In the genomic region with DNA sequence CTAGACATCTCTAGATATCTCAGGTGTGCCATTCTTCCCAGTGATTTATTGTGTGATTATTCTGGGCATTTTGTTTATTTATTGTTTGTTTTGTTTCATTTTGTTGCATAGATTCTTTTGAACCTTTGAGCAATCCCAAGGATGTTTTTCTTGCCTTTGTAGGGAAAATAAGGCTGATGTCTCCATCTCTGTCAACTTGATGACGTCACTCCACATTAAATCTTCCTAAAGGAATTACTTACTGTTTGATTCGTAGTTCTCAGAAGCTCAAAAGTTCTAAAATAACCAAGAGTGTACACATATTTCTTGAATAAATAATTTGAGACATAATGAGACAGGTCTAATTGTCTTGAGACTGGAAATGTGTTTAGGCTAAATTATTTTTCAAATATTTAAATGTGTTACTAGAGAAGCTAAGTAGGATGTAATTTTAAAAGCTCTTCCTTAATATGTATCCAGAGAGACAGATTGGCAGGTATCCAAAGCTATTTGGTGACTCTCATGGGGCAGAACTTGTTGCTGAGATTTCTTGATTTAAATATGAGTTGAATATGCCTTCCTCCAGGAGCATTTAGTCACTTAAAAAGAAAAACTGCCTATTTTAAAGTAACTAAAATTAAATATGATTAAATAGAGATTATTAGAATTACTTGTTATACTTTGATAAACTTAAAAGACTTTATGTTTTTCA, we compare ENCODE assay signal across 19 cellular contexts.
DNase-seq lines count a peak whose midpoint lies in the region; ATAC-seq, FAIRE-seq and TF ChIP-seq lines count a peak whose summit lies in the region.
"Had no signal": no experiment of that assay in that cellular context is flagged by ENCODE, and none has a peak within 500 bp of the region (broad histone marks: within the 10 kb centered on the region; RNA-seq: fewer than 3 reads in every experiment).

No MANE protein-coding gene starts in this region.

- no peak overlapping the region for H3K27ac ChIP-seq in H1 (ENCODE audit: low read depth, low read length)
- H3K27ac ChIP-seq: 22Rv1 had no signal

- DNase-seq in DMS 273 (lab: John Stamatoyannopoulos, UW; ENCODE audit: unreplicated experiment) = peak; percentile 64
- DNase-seq in DMS 273 treated with DMSO at 0.1 percent for 48 hours (lab: John Stamatoyannopoulos, UW) = no peak
- DNase-seq in COR-L47 (lab: John Stamatoyannopoulos, UW) = peak; percentile 12
- peak; percentile 68 for DNase-seq in NCI-H2171 treated with DMSO at 0.1 percent for 48 hours (lab: John Stamatoyannopoulos, UW)
- DNase-seq in H1 (ENCODE audit: low read depth in 1 of 2, low spot score in 2 of 2) = no peak
- DNase-seq in NCI-H345 (lab: John Stamatoyannopoulos, UW) = no peak
- no peak for DNase-seq in central memory CD4-positive, alpha-beta T cell
- DNase-seq: CD8-positive, alpha-beta T cell; H7; MG63; NCI-H1092 treated with DMSO at 0.1 percent for 48 hours; NCI-H2029 treated with DMSO at 0.1 percent for 48 hours; NCI-H774; T-helper 1 cell had no signal

- POLR2A ChIA-PET in H1 (lab: Charles Lee; ENCODE audit: partially characterized antibody) = no interaction called here

- H3K27me3 ChIP-seq in H1 (replicated peaks in 1 of 4; ENCODE audit: control insufficient read depth in 3 of 4, extremely low read depth in 1 of 4, insufficient read depth in 3 of 4, low read length in 3 of 4) = no peaks in the 10 kb centered on the region
- H3K27me3 ChIP-seq: MG63 had no signal

- H3K56ac ChIP-seq in H1 (replicated peaks; ENCODE audit: insufficient read length, low read depth, low read length) = no peak overlapping the region

- H3K18ac ChIP-seq in H1 (ENCODE audit: extremely low read depth, low read length) = no peak overlapping the region; the same call in 1 of the 2 replicates

- no peak overlapping the region for H3K14ac ChIP-seq in H1 (ENCODE audit: insufficient read length)

- no peaks in the 10 kb centered on the region for H3K79me1 ChIP-seq in H1 (ENCODE audit: low read depth, low read length)

- no peak for TF ChIP-seq POLR2A in H1 (IDR thresholded peaks at IDR 0.05; ENCODE audit: control extremely low read depth in 1 of 2, low read depth in 2 of 2, low read length in 2 of 2)

- H4K20me1 ChIP-seq in H1 (replicated peaks in 1 of 2; ENCODE audit: control insufficient read depth in 1 of 2, insufficient read depth in 2 of 2, low read length in 2 of 2) = no peaks in the 10 kb centered on the region

- H4K5ac ChIP-seq in H1 (ENCODE audit: insufficient read length, low read depth, low read length) = no peak overlapping the region

- TF ChIP-seq RAD21 in H1 (IDR thresholded peaks at IDR 0.05 in 1 of 2, conservative IDR thresholded peaks at IDR 0.05 in 1 of 2; ENCODE audit: low read depth in 2 of 2, low read length in 2 of 2) = no peak

- H3K9ac ChIP-seq in H1 (replicated peaks in 1 of 4; ENCODE audit: extremely low read depth in 1 of 4, low read depth in 3 of 4, low read length in 3 of 4) = no peak overlapping the region

- H2AFZ ChIP-seq in H1 (ENCODE audit: low read length) = no peak overlapping the region

- H3K4ac ChIP-seq in H1 (replicated peaks; ENCODE audit: insufficient read length, low read depth, low read length) = no peak overlapping the region

- TF ChIP-seq CTCF in H1 (IDR thresholded peaks at IDR 0.05; ENCODE audit: control extremely low read depth in 1 of 3, insufficient read depth in 1 of 3, low read depth in 1 of 3, low read length in 3 of 3) = no peak

- no peak overlapping the region for H4K91ac ChIP-seq in H1 (replicated peaks; ENCODE audit: insufficient read length, low read length)

- no peak for ATAC-seq in GM21526 (IDR thresholded peaks at IDR 0.05; ENCODE audit: low FRiP score, unreplicated experiment)
- ATAC-seq: CD8-positive, alpha-beta T cell; Panc1 had no signal

- TF ChIP-seq EP300 in H1 (IDR thresholded peaks at IDR 0.05; ENCODE audit: borderline replicate concordance in 1 of 2, low read depth in 2 of 2, low read length in 2 of 2) = no peak

- H3K4me3 ChIP-seq in H1 (ENCODE audit: extremely low read depth in 1 of 4, insufficient read depth in 2 of 4, low read depth in 3 of 4, low read length in 4 of 4) = no peak overlapping the region
- H3K4me3 ChIP-seq: MG63 had no signal

- H2BK20ac ChIP-seq in H1 (ENCODE audit: low read length) = 0 out of 2 replicates have a peak overlapping the region, but pooled peaks have one; percentile 3

- no peak overlapping the region for H2BK5ac ChIP-seq in H1 (ENCODE audit: low read depth, low read length)

- no peak overlapping the region for H2BK15ac ChIP-seq in H1 (ENCODE audit: low read length)

- no peaks in the 10 kb centered on the region for H3K36me3 ChIP-seq in H1 (ENCODE audit: control insufficient read depth in 2 of 4, insufficient read depth in 4 of 4, low read length in 3 of 4)
- H3K36me3 ChIP-seq: MG63 had no signal

- no peak overlapping the region for H3K23ac ChIP-seq in H1 (ENCODE audit: insufficient read length)

- H3K4me1 ChIP-seq in H1 (replicated peaks in 1 of 4; ENCODE audit: control insufficient read depth in 3 of 4, insufficient read depth in 4 of 4, low read length in 3 of 4) = peaks cover 7 to 14% (median 9%) of the 10 kb centered on the region in 4 experiments; a peak in 6 of 7 replicates

- WGBS in H1 (ENCODE audit: extremely low coverage in 1 of 2, insufficient coverage in 1 of 2, insufficient read length in 1 of 2, insufficient replicate concordance in 2 of 2, low coverage in 1 of 2, low lambda C conversion rate in 2 of 2, missing lambda C conversion rate in 1 of 2), 2 experiments = 71% methylated on average over 2 of the region's 2 CpGs; no CpG with 5 or more reads in 1 of the 2 experiments

- H3K79me2 ChIP-seq in H1 (ENCODE audit: control insufficient read depth in 1 of 2, insufficient read depth in 2 of 2, low read length in 2 of 2) = no peaks in the 10 kb centered on the region

- H3K9me3 ChIP-seq in H1 (ENCODE audit: insufficient read depth in 2 of 2, low read depth in 1 of 2, low read length in 1 of 2) = no peaks in the 10 kb centered on the region
- H3K9me3 ChIP-seq: MG63 had no signal

- no peaks in the 10 kb centered on the region for H3K23me2 ChIP-seq in H1 (ENCODE audit: low read depth, low read length)

- H4K8ac ChIP-seq in H1 (ENCODE audit: extremely low read depth, insufficient read depth, low read length) = no peak overlapping the region

- FAIRE-seq in H1 (lab: Jason Lieb, UNC) = no peak
- FAIRE-seq: D721Med, GM12892 had no signal

- peak overlapping the region; percentile 60; the same call in 1 of the 2 replicates for H2AK5ac ChIP-seq in H1 (ENCODE audit: low read depth, low read length)

- no peak overlapping the region for H2BK120ac ChIP-seq in H1 (replicated peaks; ENCODE audit: low read depth, low read length)

- H2BK12ac ChIP-seq in H1 (ENCODE audit: low read depth, low read length) = 0 out of 2 replicates have a peak overlapping the region, but pooled peaks have one; percentile 2

- CTCF ChIA-PET in H1 (lab: Charles Lee; ENCODE audit: partially characterized antibody) = interaction anchor here (1.0 kb wide), 1 partner anchor 71 kb away, joined by 3 read pairs; no protein-coding TSS in a partner anchor

- no peak overlapping the region for H3K4me2 ChIP-seq in H1 (ENCODE audit: insufficient read depth in 1 of 2, low read depth in 2 of 2, low read length in 2 of 2)

TF ChIP-seq in H1, 55 proteins besides CTCF, POLR2A, EP300 and RAD21:
- no peak for TF ChIP-seq CBX8 (IDR thresholded peaks at IDR 0.05; ENCODE audit: borderline replicate concordance, low read depth, low read length)
- no peak for TF ChIP-seq TCF12 (IDR thresholded peaks at IDR 0.05; ENCODE audit: low read depth, low read length)
- TF ChIP-seq BCL11A (IDR thresholded peaks at IDR 0.05; ENCODE audit: low read depth in 2 of 2, low read length in 2 of 2) = no peak
- no peak for TF ChIP-seq POU5F1 (IDR thresholded peaks at IDR 0.05; ENCODE audit: low read depth, low read length)
- no peak for TF ChIP-seq KDM4A (IDR thresholded peaks at IDR 0.05; ENCODE audit: low read depth, low read length, severe bottlenecking)
- TF ChIP-seq, protein P1, sequence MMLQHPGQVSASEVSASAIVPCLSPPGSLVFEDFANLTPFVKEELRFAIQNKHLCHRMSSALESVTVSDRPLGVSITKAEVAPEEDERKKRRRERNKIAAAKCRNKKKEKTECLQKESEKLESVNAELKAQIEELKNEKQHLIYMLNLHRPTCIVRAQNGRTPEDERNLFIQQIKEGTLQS (IDR thresholded peaks at IDR 0.05; ENCODE audit: insufficient read depth, low read depth, low read length) = no peak
- no peak for TF ChIP-seq TAF7 (optimal IDR thresholded peaks at IDR 0.05; ENCODE audit: borderline replicate concordance, low read depth, low read length)
- TF ChIP-seq SP4 (IDR thresholded peaks at IDR 0.05; ENCODE audit: low read length) = no peak
- no peak for TF ChIP-seq ASH2L (IDR thresholded peaks at IDR 0.05; ENCODE audit: low read length)
- TF ChIP-seq SRF (IDR thresholded peaks at IDR 0.05; ENCODE audit: low read depth, low read length) = no peak

Comparison
In these comparisons a context has a peak if more than half of its experiments do, and no peak if none do; other contexts are left out.
1. DNase-seq: peak in DMS 273 (single experiment), COR-L47 (single experiment) and NCI-H2171 treated with DMSO at 0.1 percent for 48 hours (single experiment); none in DMS 273 treated with DMSO at 0.1 percent for 48 hours (single experiment), H1 (0 of 2), NCI-H345 (single experiment) and central memory CD4-positive, alpha-beta T cell (single experiment).